ENCODE assay signal across 9 cellular contexts in the genomic region with DNA sequence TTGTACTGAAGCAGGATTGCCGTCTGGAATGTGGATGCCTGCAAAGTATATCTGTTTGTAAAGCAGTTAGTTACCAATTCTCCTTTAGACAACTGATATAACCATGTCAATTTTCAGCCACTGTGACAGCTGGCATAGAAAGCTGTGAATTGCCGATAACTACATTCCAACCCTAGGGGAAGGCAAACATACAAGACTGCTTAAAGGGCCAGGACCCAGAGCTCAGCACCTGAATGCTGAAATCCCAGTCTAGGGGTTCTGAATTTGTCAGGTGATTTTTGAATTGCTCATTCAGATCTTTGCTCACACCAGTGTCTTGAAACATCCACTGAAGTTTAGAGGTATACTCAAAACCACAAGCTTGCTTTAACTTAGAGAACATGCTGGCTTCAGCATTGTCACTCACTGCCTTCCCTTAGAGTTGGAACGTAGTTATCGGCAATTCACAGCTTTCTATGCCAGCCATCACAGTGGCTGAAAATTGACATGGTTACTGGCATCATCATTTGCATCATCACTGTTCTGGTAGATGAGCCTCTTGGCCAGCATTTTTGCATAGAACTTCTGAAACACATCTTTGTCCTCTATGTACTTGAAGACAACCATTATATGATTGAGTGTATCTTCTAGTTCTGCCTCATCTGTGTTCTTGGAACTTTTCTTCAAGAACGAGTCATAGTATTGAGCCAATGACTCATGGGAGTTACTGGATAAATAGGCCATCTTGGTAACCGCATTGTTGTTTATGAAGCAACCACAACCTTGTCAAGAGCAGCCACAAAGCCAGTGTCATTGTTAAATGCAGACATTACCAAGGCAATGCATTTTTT.
DNase-seq lines count a peak whose midpoint lies in the region; ATAC-seq and FAIRE-seq lines count a peak whose summit lies in the region.
"Had no signal": no experiment of that assay in that cellular context is flagged by ENCODE, and none has a peak within 500 bp of the region (broad histone marks: within the 10 kb centered on the region; RNA-seq: fewer than 3 reads in every experiment).

No MANE protein-coding gene starts in this region.

- H3K27me3 ChIP-seq in adipocyte (replicated peaks; ENCODE audit: control insufficient read depth, insufficient read depth, low read length) (no peaks in the 10 kb centered on the region), small intestine (ENCODE audit: control insufficient read depth in 2 of 2, insufficient read depth in 2 of 2, low read length in 2 of 2) (no peaks in the 10 kb centered on the region)

- H3K4me1 ChIP-seq in adipocyte (ENCODE audit: control insufficient read depth, insufficient read depth, low read length): peaks cover 3% of the 10 kb centered on the region
- no peaks in the 10 kb centered on the region for H3K4me1 ChIP-seq in small intestine (ENCODE audit: control insufficient read depth in 2 of 2, insufficient read depth in 1 of 2, low read depth in 1 of 2, low read length in 1 of 2)
- H3K4me1 ChIP-seq: psoas muscle had no signal

- H3K36me3 ChIP-seq in adipocyte (ENCODE audit: control insufficient read depth, insufficient read depth, low read length, severe bottlenecking): no peaks in the 10 kb centered on the region
- no peaks in the 10 kb centered on the region for H3K36me3 ChIP-seq in small intestine (ENCODE audit: control insufficient read depth in 2 of 2, insufficient read depth in 2 of 2, low read length in 2 of 2)

- 59 to 71% (median 60%) methylated on average over 6 of the region's 6 CpGs for WGBS in small intestine, 3 donors

- H3K9me3 ChIP-seq in adipocyte (ENCODE audit: control insufficient read depth, low read length) (no peaks in the 10 kb centered on the region), small intestine (ENCODE audit: control insufficient read depth, low read depth) (no peaks in the 10 kb centered on the region)
- H3K9me3 ChIP-seq: psoas muscle had no signal

- DNase-seq in activated naive CD4-positive, alpha-beta T cell treated with Interleukin-2 at 50 U/mL for 16 hours: peak; percentile 8
- DNase-seq in activated naive CD4-positive, alpha-beta T cell (lab: John Stamatoyannopoulos, UW): no peak
- peak; percentile 64 for DNase-seq in adipocyte (ENCODE audit: low read depth)
- peak; percentile 23 for DNase-seq in small intestine
- no peak for DNase-seq in NCI-H2081 treated with DMSO at 0.1 percent for 48 hours (lab: John Stamatoyannopoulos, UW)
- DNase-seq in superior temporal gyrus (ENCODE audit: extremely low spot score): no peak
- DNase-seq in NCI-H2196 (lab: John Stamatoyannopoulos, UW; ENCODE audit: unreplicated experiment): no peak
- DNase-seq: psoas muscle had no signal

- peak; percentile 91 for ATAC-seq in HG03159 (IDR thresholded peaks at IDR 0.05; ENCODE audit: unreplicated experiment)

- H3K4me3 ChIP-seq in adipocyte (ENCODE audit: low read length) (no peak overlapping the region), small intestine (ENCODE audit: low read depth in 1 of 2, low read length in 2 of 2) (no peak overlapping the region)
- H3K4me3 ChIP-seq: psoas muscle had no signal

- H3K27ac ChIP-seq in small intestine (ENCODE audit: low read depth in 1 of 2, low read length in 1 of 2): peak overlapping the region in 1 of 2 donors; percentile 18
- H3K27ac ChIP-seq: psoas muscle had no signal

- no peak overlapping the region for H3K9ac ChIP-seq in adipocyte (ENCODE audit: low read length)

- no peak for FAIRE-seq in small intestine (lab: Jason Lieb, UNC)

Comparison
In these comparisons a context has a peak if more than half of its experiments do, and no peak if none do; other contexts are left out.
1. DNase-seq: peak in activated naive CD4-positive, alpha-beta T cell treated with Interleukin-2 at 50 U/mL for 16 hours (single experiment), adipocyte (single experiment) and small intestine (single experiment); none in activated naive CD4-positive, alpha-beta T cell (0 of 4), NCI-H2081 treated with DMSO at 0.1 percent for 48 hours (single experiment), superior temporal gyrus (single experiment) and NCI-H2196 (single experiment).